Comparison of ENCODE assay signal across 8 cellular contexts in the genomic region with DNA sequence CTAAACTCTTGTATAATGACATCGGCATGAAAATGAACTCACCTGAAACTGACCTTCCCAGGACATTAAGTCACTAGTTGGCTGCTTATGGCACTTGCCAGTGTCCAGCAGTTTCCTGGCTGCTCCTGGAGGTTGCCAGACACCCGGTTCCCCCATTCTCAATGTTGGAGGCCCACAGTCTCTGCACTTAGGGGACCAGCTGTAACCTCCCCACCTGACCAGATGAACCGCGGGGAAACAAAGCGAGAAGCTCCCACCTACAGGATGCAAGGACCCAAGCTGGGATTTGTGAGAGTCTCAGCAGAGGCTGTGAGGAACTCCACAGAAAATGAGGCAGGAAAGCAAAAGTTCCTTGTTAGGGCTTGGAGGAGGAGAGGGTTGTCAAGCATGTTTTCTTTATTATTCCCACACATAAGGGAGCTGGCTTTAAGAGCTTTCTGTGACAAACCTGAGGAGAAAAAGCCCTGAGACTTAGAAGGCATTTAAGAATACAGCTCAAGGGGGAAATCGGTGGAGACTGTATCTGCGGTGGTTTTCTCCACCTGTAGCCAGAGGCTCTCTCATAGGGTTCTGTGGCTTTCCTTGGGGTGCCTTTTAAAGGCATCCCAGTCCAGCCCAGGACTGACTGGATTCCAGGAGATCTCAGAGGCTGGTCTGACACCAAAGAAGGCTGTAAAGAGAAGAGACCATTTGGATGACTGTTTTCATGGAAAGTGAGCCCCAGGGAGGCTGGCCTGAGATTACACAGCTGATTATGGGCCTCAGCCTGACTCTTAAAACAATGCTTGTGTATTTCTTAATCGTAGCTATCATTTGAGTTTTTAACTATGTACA. TPM values are rescaled to one million over a fixed set of nuclear protein-coding genes. Genes with fewer than 3 reads are reported as not detected.
DNase-seq lines count a peak whose midpoint lies in the region; ATAC-seq and TF ChIP-seq lines count a peak whose summit lies in the region.

No MANE protein-coding gene starts in this region.

- TF ChIP-seq EP300 in neural cell (conservative IDR thresholded peaks at IDR 0.05; ENCODE audit: poor library complexity, severe bottlenecking): no peak

- H2AFZ ChIP-seq in neural cell (ENCODE audit: low read depth, low read length): no peak overlapping the region

- H3K4me2 ChIP-seq in neural cell (ENCODE audit: low read length): no peak overlapping the region

- no peak for TF ChIP-seq POLR2A in NB4 (IDR thresholded peaks at IDR 0.05; ENCODE audit: extremely low read depth, insufficient read length)

- ATAC-seq in GM21367 (IDR thresholded peaks at IDR 0.05; ENCODE audit: unreplicated experiment): no peak

- H3K36me3 ChIP-seq in duodenal mucosa (ENCODE audit: control insufficient read depth in 1 of 2, insufficient read depth in 2 of 2, low read length in 2 of 2): no peaks in the 10 kb centered on the region
- no peaks in the 10 kb centered on the region for H3K36me3 ChIP-seq in neural cell (ENCODE audit: insufficient read depth, low read length)

- TF ChIP-seq RAD21 in neural cell (conservative IDR thresholded peaks at IDR 0.05): no peak

- H3K9ac ChIP-seq in duodenal mucosa (ENCODE audit: low read depth in 1 of 2, low read length in 2 of 2) (peak overlapping the region; percentile 69 to 78), neural cell (ENCODE audit: low read length) (peak overlapping the region; percentile 86)

- H3K9me3 ChIP-seq in duodenal mucosa (ENCODE audit: control insufficient read depth in 1 of 2, low read length in 2 of 2) (no peaks in the 10 kb centered on the region), neural cell (ENCODE audit: low read length) (no peaks in the 10 kb centered on the region)

- TF ChIP-seq CTCF in C4-2B (conservative IDR thresholded peaks at IDR 0.05) (no peak), NB4 (IDR thresholded peaks at IDR 0.05; ENCODE audit: low read depth, low read length) (no peak), neural cell (IDR thresholded peaks at IDR 0.05; ENCODE audit: poor library complexity, severe bottlenecking) (no peak), GM10266 (IDR thresholded peaks at IDR 0.05; ENCODE audit: control insufficient read depth, insufficient read depth, low read depth, missing control alignments) (no peak)

- H3F3A ChIP-seq in neural cell (ENCODE audit: insufficient read depth, low read length, poor library complexity, severe bottlenecking): peaks cover 3% of the 10 kb centered on the region

- H3K4me3 ChIP-seq in NB4 (ENCODE audit: low read depth, low read length) (peak overlapping the region; percentile 62), duodenal mucosa (ENCODE audit: low read depth in 1 of 2, low read length in 2 of 2) (peak overlapping the region; percentile 80 to 92), neural cell (ENCODE audit: low read length) (peak overlapping the region; percentile 91)

- no peaks in the 10 kb centered on the region for H3K9me2 ChIP-seq in neural cell (ENCODE audit: insufficient read depth, low read length)

- H3K27me3 ChIP-seq in duodenal mucosa (ENCODE audit: control insufficient read depth in 1 of 2, insufficient read depth in 2 of 2, low read length in 2 of 2) (peaks cover 13 to 26% of the 10 kb centered on the region in 2 donors), neural cell (ENCODE audit: insufficient read depth, low read depth, low read length) (peaks cover 13% of the 10 kb centered on the region)

- DNase-seq in NB4 (ENCODE audit: low read depth) (no peak), putamen (ENCODE audit: low spot score) (no peak), retina (no peak), GM10266 (ENCODE audit: extremely low spot score) (no peak)

- H3K27ac ChIP-seq in C4-2B: peak overlapping the region; percentile 86; the same call in 1 of the 2 replicates
- H3K27ac ChIP-seq in duodenal mucosa (ENCODE audit: low read depth, low read length): peak overlapping the region; percentile 85
- H3K27ac ChIP-seq in neural cell (ENCODE audit: low read length): peak overlapping the region; percentile 71

- peaks cover 4% of the 10 kb centered on the region for H4K20me1 ChIP-seq in neural cell (ENCODE audit: insufficient read depth)

- peaks cover 69% of the 10 kb centered on the region for H3K79me2 ChIP-seq in neural cell (replicated peaks; ENCODE audit: insufficient read depth, low read length)

- H3K4me1 ChIP-seq in duodenal mucosa (ENCODE audit: control insufficient read depth in 1 of 2, insufficient read depth in 2 of 2, low read length in 2 of 2): peaks cover 37 to 40% of the 10 kb centered on the region in 2 donors

TF ChIP-seq in neural cell, 6 proteins besides CTCF, POLR2A, EP300 and RAD21:
- TF ChIP-seq SMC3 (conservative IDR thresholded peaks at IDR 0.05; ENCODE audit: poor library complexity): no peak
- no peak for TF ChIP-seq EZH2 (IDR thresholded peaks at IDR 0.05; ENCODE audit: borderline replicate concordance, insufficient read depth, low read length, poor library complexity, severe bottlenecking)
- TF ChIP-seq TAF1 (IDR thresholded peaks at IDR 0.05; ENCODE audit: low read depth): no peak
- TF ChIP-seq POLR2AphosphoS5 (IDR thresholded peaks at IDR 0.05): no peak
- no peak for TF ChIP-seq MXI1 (conservative IDR thresholded peaks at IDR 0.05; ENCODE audit: poor library complexity, severe bottlenecking)
- TF ChIP-seq, protein P1, sequence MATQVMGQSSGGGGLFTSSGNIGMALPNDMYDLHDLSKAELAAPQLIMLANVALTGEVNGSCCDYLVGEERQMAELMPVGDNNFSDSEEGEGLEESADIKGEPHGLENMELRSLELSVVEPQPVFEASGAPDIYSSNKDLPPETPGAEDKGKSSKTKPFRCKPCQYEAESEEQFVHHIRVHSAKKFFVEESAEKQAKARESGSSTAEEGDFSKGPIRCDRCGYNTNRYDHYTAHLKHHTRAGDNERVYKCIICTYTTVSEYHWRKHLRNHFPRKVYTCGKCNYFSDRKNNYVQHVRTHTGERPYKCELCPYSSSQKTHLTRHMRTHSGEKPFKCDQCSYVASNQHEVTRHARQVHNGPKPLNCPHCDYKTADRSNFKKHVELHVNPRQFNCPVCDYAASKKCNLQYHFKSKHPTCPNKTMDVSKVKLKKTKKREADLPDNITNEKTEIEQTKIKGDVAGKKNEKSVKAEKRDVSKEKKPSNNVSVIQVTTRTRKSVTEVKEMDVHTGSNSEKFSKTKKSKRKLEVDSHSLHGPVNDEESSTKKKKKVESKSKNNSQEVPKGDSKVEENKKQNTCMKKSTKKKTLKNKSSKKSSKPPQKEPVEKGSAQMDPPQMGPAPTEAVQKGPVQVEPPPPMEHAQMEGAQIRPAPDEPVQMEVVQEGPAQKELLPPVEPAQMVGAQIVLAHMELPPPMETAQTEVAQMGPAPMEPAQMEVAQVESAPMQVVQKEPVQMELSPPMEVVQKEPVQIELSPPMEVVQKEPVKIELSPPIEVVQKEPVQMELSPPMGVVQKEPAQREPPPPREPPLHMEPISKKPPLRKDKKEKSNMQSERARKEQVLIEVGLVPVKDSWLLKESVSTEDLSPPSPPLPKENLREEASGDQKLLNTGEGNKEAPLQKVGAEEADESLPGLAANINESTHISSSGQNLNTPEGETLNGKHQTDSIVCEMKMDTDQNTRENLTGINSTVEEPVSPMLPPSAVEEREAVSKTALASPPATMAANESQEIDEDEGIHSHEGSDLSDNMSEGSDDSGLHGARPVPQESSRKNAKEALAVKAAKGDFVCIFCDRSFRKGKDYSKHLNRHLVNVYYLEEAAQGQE (IDR thresholded peaks at IDR 0.05; ENCODE audit: borderline replicate concordance): no peak

RNA-seq across cellular contexts. Expression of gene TPM1, which starts 4.6 kb away (rescaled TPM):
- 254 and 273 TPM in 2 replicates for polyA plus RNA-seq in neural cell
- polyA minus RNA-seq in neural cell: 165 and 219 TPM in 2 replicates
